ENCODE assay signal across 30 cellular contexts in the genomic region with DNA sequence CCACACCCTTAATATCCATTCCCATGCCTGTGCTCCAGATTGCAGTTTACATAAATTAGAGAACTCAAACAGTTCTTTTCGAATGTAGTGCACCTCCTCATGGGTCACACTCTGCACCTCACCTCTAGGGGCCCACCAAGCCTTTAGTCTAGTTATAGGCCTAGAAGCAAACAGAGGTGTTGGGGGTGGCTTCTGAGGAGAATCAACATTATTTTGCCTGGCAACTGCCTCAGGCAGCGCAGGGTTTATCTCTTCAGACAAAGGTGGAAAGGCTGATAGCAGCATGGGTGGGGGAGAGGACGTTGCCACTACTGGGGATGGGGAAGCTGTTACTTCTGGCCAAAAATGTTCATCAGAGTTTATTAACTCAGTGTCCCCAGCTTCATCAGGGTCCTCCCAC. TPM values are rescaled to one million over a fixed set of nuclear protein-coding genes. Genes with fewer than 3 reads are reported as not detected.
"Had no signal": no experiment of that assay in that cellular context is flagged by ENCODE, and none has a peak within 500 bp of the region (broad histone marks: within the 10 kb centered on the region; RNA-seq: fewer than 3 reads in every experiment).

No MANE protein-coding gene starts in this region.

- H3K27me3 Mint-ChIP-seq: activated CD8-positive, alpha-beta memory T cell treated with anti-CD3 and anti-CD28 coated beads, Interleukin-2, amount 10 ng/mL, durations not matched to agents 7 days and 5 days; activated naive CD8-positive, alpha-beta T cell; activated T-cell treated with anti-CD3 and anti-CD28 coated beads, Interleukin-2, amount 50 U/mL, for 24 hours; central memory CD8-positive, alpha-beta T cell; T-cell had no signal

- H3K27ac ChIP-seq: KMS-11, SK-N-MC had no signal

- H3K4me3 ChIP-seq: SK-N-MC had no signal

- H3K4me3 Mint-ChIP-seq: activated CD4-positive, alpha-beta T cell treated with anti-CD3 and anti-CD28 coated beads, Interleukin-2, amount 10 ng/mL, durations not matched to agents 24 days and 14 days; activated CD8-positive, alpha-beta memory T cell treated with anti-CD3 and anti-CD28 coated beads, Interleukin-2, amount 10 ng/mL, durations not matched to agents 7 days and 5 days; activated naive CD4-positive, alpha-beta T cell treated with anti-CD3 and anti-CD28 coated beads for 36 hours; activated naive CD8-positive, alpha-beta T cell; activated T-cell treated with anti-CD3 and anti-CD28 coated beads, Interleukin-2, amount 50 U/mL, for 24 hours; activated T-helper 1 cell treated with anti-CD3 and anti-CD28 coated beads, Interleukin-12 subunit alpha, Interleukin-12 subunit beta, Interleukin-2, Interleukin-4 antibody, amounts not matched to agents 30 ng/mL and 10 ng/mL and 1 ng/mL, durations not matched to agents 14 hours and 24 hours and 36 hours; brain; central memory CD8-positive, alpha-beta T cell; T-cell; WTC11 had no signal

- ATAC-seq: activated CD8-positive, alpha-beta memory T cell treated with anti-CD3 and anti-CD28 coated beads, Interleukin-2, amount 10 ng/mL, durations not matched to agents 7 days and 5 days; Panc1; Right ventricle myocardium inferior; T-cell; WTC11 had no signal

- H3K27ac Mint-ChIP-seq: activated CD4-positive, alpha-beta T cell treated with anti-CD3 and anti-CD28 coated beads, Interleukin-2, amount 10 ng/mL, durations not matched to agents 24 days and 14 days; activated CD8-positive, alpha-beta memory T cell treated with anti-CD3 and anti-CD28 coated beads, Interleukin-2, amount 10 ng/mL, durations not matched to agents 7 days and 5 days; activated naive CD4-positive, alpha-beta T cell treated with anti-CD3 and anti-CD28 coated beads for 36 hours; activated naive CD8-positive, alpha-beta T cell; activated T-cell treated with anti-CD3 and anti-CD28 coated beads, Interleukin-2, amount 50 U/mL, for 24 hours; activated T-helper 1 cell treated with anti-CD3 and anti-CD28 coated beads, Interleukin-12 subunit alpha, Interleukin-12 subunit beta, Interleukin-2, Interleukin-4 antibody, amounts not matched to agents 30 ng/mL and 10 ng/mL and 1 ng/mL, durations not matched to agents 14 hours and 24 hours and 36 hours; brain; T-cell; WTC11 had no signal

- DNase-seq: activated CD4-positive, alpha-beta T cell treated with anti-CD3 and anti-CD28 coated beads, Interleukin-2, amount 10 ng/mL, durations not matched to agents 24 days and 14 days; activated CD4-positive, CD25-positive, alpha-beta regulatory T cell treated with anti-CD3 and anti-CD28 coated beads, Interleukin-2, amount 50 U/mL, for 72 hours; activated CD8-positive, alpha-beta memory T cell treated with anti-CD3 and anti-CD28 coated beads, Interleukin-2, amount 10 ng/mL, durations not matched to agents 7 days and 5 days; activated gamma-delta T cell; activated naive CD4-positive, alpha-beta T cell treated with anti-CD3 and anti-CD28 coated beads for 36 hours; activated T-cell treated with anti-CD3 and anti-CD28 coated beads, Interleukin-2, amount 50 U/mL, for 24 hours; amygdala; NCI-H1092; NCI-H1436; NCI-H1694 treated with DMSO at 0.1 percent for 48 hours; NCI-H2029 treated with DMSO at 0.1 percent for 48 hours; NCI-H345; NCI-H510A; NCI-H526 treated with DMSO at 0.1 percent for 48 hours; NCI-H82; RPMI8226; T-cell; T-helper 2 cell; T1000 had no signal

- H3K9ac ChIP-seq: KMS-11 had no signal

- H3K4me2 ChIP-seq: KMS-11 had no signal

- H3K36me3 Mint-ChIP-seq: activated naive CD8-positive, alpha-beta T cell; brain; T-cell; WTC11 had no signal

- FAIRE-seq: astrocyte had no signal

RNA-seq across cellular contexts. Expression of a gene that starts 5.0 kb away (rescaled TPM):
- total RNA-seq: MCF 10A had no signal
